In genomic region chr1:163737261-163737660, GRCh38 we compare ENCODE assay signal across 19 cellular contexts.
A peak's percentile ranks its signal among the peaks of the same experiment; 100 is the strongest.
DNase-seq lines count a peak whose midpoint lies in the region; ATAC-seq and TF ChIP-seq lines count a peak whose summit lies in the region.
"Had no signal": no experiment of that assay in that cellular context is flagged by ENCODE, and none has a peak within 500 bp of the region (broad histone marks: within the 10 kb centered on the region; RNA-seq: fewer than 3 reads in every experiment).

No MANE protein-coding gene starts in this region.

- H3K27me3 ChIP-seq in adipocyte (replicated peaks; ENCODE audit: control insufficient read depth, insufficient read depth, low read length), result no peaks in the 10 kb centered on the region
- H3K27me3 ChIP-seq in parathyroid adenoma (ENCODE audit: control insufficient read depth, insufficient read depth, low read length), result no peaks in the 10 kb centered on the region
- H3K27me3 ChIP-seq: Peyer's patch, SJCRH30 had no signal

- no peak for TF ChIP-seq CTCF in parathyroid adenoma (IDR thresholded peaks at IDR 0.05)

- intact Hi-C loops in Right ventricle myocardium superior (cut with DNase I), result no loop called here

- DNase-seq in EL (peak; percentile 5), adipocyte (ENCODE audit: low read depth) (peak; percentile 14), iris pigment epithelial cell (ENCODE audit: low read depth) (peak; percentile 10), middle frontal gyrus (ENCODE audit: extremely low spot score, low spot score) (no peak), Right ventricle myocardium superior (no peak)
- DNase-seq: DMS53; KBM-7; NCI-H1092 treated with DMSO at 0.1 percent for 48 hours; NCI-H146; NCI-H2029 treated with DMSO at 0.1 percent for 48 hours; NCI-H345; NCI-H524; NCI-H774; NK-92 treated with Interleukin-12 subunit alpha and Interleukin-12 subunit beta, amount 100 ng/mL, for 24 hours; Peyer's patch; SJCRH30 had no signal

- H3K27ac ChIP-seq in parathyroid adenoma, result no peak overlapping the region
- H3K27ac ChIP-seq: Peyer's patch, SJCRH30 had no signal

- no peak overlapping the region for H2AFZ ChIP-seq in parathyroid adenoma

- peak overlapping the region; percentile 28 for H3K4me2 ChIP-seq in parathyroid adenoma (ENCODE audit: low read length)

- peaks cover 4% of the 10 kb centered on the region for H3K9me3 ChIP-seq in adipocyte (ENCODE audit: control insufficient read depth, low read length)
- H3K9me3 ChIP-seq in parathyroid adenoma (ENCODE audit: control insufficient read depth, low read length), result no peaks in the 10 kb centered on the region
- H3K9me3 ChIP-seq: Peyer's patch, SJCRH30 had no signal

- H3K79me2 ChIP-seq in parathyroid adenoma, result no peaks in the 10 kb centered on the region

- no peak overlapping the region for H3K4me3 ChIP-seq in adipocyte (ENCODE audit: low read length)
- no peak overlapping the region for H3K4me3 ChIP-seq in parathyroid adenoma (ENCODE audit: low read depth, low read length)
- H3K4me3 ChIP-seq: GM12878, Peyer's patch, SJCRH30 had no signal

- H3K36me3 ChIP-seq in adipocyte (ENCODE audit: control insufficient read depth, insufficient read depth, low read length, severe bottlenecking) (no peaks in the 10 kb centered on the region), parathyroid adenoma (ENCODE audit: control insufficient read depth, insufficient read depth, low read length) (no peaks in the 10 kb centered on the region)
- H3K36me3 ChIP-seq: Peyer's patch, SJCRH30 had no signal

- H3K4me1 ChIP-seq in adipocyte (ENCODE audit: control insufficient read depth, insufficient read depth, low read length), result no peaks in the 10 kb centered on the region
- H3K4me1 ChIP-seq in parathyroid adenoma, result peaks cover 2% of the 10 kb centered on the region
- H3K4me1 ChIP-seq: Peyer's patch, SJCRH30 had no signal

- H3K9ac ChIP-seq in adipocyte (ENCODE audit: low read length), result no peak overlapping the region
- no peak overlapping the region for H3K9ac ChIP-seq in parathyroid adenoma

- ATAC-seq in Right ventricle myocardium superior (ENCODE audit: poor library complexity), result no peak
- ATAC-seq in HG02642 (IDR thresholded peaks at IDR 0.05; ENCODE audit: poor library complexity, unreplicated experiment), result no peak
- ATAC-seq: GM12878 had no signal

Comparison
In these comparisons a context has a peak if more than half of its experiments do, and no peak if none do; other contexts are left out.
1. DNase-seq: peak in EL (single experiment), adipocyte (single experiment) and iris pigment epithelial cell (single experiment); none in middle frontal gyrus (single experiment) and Right ventricle myocardium superior (single experiment).